8 cellular contexts compared by ENCODE assay signal in genomic region chr19:16825312-16826168, GRCh38. TPM values are rescaled to one million over a fixed set of nuclear protein-coding genes. Genes with fewer than 3 reads are reported as not detected.
A peak's percentile ranks its signal among the peaks of the same experiment; 100 is the strongest.
DNase-seq lines count a peak whose midpoint lies in the region; ATAC-seq and TF ChIP-seq lines count a peak whose summit lies in the region.

No MANE protein-coding gene starts in this region.

- no peaks in the 10 kb centered on the region for H3K9me3 ChIP-seq in left lung
- no peaks in the 10 kb centered on the region for H3K9me3 ChIP-seq in suprapubic skin

- WGBS in suprapubic skin: 13% methylated on average over 14 of the region's 14 CpGs

- no peak for TF ChIP-seq POLR2A in suprapubic skin (IDR thresholded peaks at IDR 0.05)

- TF ChIP-seq CTCF in left lung (IDR thresholded peaks at IDR 0.05) (no peak), suprapubic skin (IDR thresholded peaks at IDR 0.05) (no peak)

- peak; percentile 31 for DNase-seq in EH (ENCODE audit: low read depth)
- peak; percentile 59 for DNase-seq in NCI-H2171 treated with DMSO at 0.1 percent for 48 hours (lab: John Stamatoyannopoulos, UW)
- peak; percentile 59 for DNase-seq in cerebellar cortex (ENCODE audit: low spot score)
- peak in 1 of 2 donors; percentile 43 for DNase-seq in left lung
- peak; percentile 80 to 82 for DNase-seq in suprapubic skin (ENCODE audit: low spot score in 2 of 2)
- no peak for DNase-seq in NCI-H2196 treated with DMSO at 0.1 percent for 48 hours (lab: John Stamatoyannopoulos, UW; ENCODE audit: unreplicated experiment)
- no peak for DNase-seq in NCI-H1930 (lab: John Stamatoyannopoulos, UW)

- H3K36me3 ChIP-seq in left lung (no peaks in the 10 kb centered on the region), suprapubic skin (no peaks in the 10 kb centered on the region)

- H3K27ac ChIP-seq in left lung: peak overlapping the region; percentile 40 to 53
- peak overlapping the region; percentile 83 for H3K27ac ChIP-seq in suprapubic skin

- intact Hi-C loops in left lung (cut with DNase I): no loop called here

- H3K27me3 ChIP-seq in left lung (no peaks in the 10 kb centered on the region), suprapubic skin (no peaks in the 10 kb centered on the region)

- TF ChIP-seq EP300 in suprapubic skin (IDR thresholded peaks at IDR 0.05): no peak

- H3K4me3 ChIP-seq in left lung: peak overlapping the region; percentile 14 to 25
- H3K4me3 ChIP-seq in suprapubic skin: peak overlapping the region; percentile 43

- ATAC-seq in left lung (peak; percentile 53), GM21528 (IDR thresholded peaks at IDR 0.05; ENCODE audit: low FRiP score, unreplicated experiment) (no peak)

- H3K4me1 ChIP-seq in left lung: peaks cover 4 to 29% of the 10 kb centered on the region in 2 donors
- H3K4me1 ChIP-seq in suprapubic skin: peaks cover 35% of the 10 kb centered on the region

RNA-seq across cellular contexts. Expression of gene SIN3B, which starts 3.7 kb away (rescaled TPM):
- total RNA-seq in left lung: 10 to 100 TPM; 46.3 to 52.7 TPM
- 100 to 1,000 TPM in 1 of 4 donors, 10 to 100 TPM in 3; 32.1 to 122 (median 39.4) TPM for total RNA-seq in suprapubic skin

Comparison
In these comparisons a context has a peak if more than half of its experiments do, and no peak if none do; other contexts are left out.
1. DNase-seq: peak in EH (single experiment), NCI-H2171 treated with DMSO at 0.1 percent for 48 hours (single experiment), cerebellar cortex (single experiment) and suprapubic skin (2 of 2); none in NCI-H2196 treated with DMSO at 0.1 percent for 48 hours (single experiment) and NCI-H1930 (0 of 2).